In the genomic region with DNA sequence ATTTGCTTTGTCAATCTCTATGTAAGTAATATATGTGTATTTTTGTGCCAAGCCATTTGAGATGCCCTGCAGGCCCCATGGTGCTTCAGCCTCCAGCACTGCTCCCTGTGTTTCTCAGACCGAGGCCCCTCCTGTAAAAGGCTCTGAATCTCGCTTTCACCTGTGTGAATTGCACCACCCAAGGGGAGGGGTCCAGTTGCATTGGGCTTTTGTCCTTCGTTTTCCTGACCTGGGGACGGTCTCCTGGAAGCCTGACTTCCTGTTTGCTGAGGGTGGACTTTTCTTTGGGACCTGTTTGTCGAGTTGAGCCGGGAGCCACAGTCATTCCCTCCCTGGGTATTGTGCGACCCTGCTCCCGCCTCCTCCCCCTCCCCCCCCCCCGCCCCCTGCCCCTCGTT, we compare ENCODE assay signal across 18 cellular contexts. TPM values are rescaled to one million over a fixed set of nuclear protein-coding genes. Genes with fewer than 3 reads are reported as not detected.
DNase-seq lines count a peak whose midpoint lies in the region; TF ChIP-seq lines count a peak whose summit lies in the region.
"Had no signal": no experiment of that assay in that cellular context is flagged by ENCODE, and none has a peak within 500 bp of the region (broad histone marks: within the 10 kb centered on the region; RNA-seq: fewer than 3 reads in every experiment).

No MANE protein-coding gene starts in this region.

- H4K91ac ChIP-seq in trophoblast cell (ENCODE audit: low read depth, low read length): no peak overlapping the region

- H3K4me1 Mint-ChIP-seq in endodermal cell: peaks cover 18% of the 10 kb centered on the region
- H3K4me1 Mint-ChIP-seq: IgD-negative memory B cell had no signal

- WGBS in endodermal cell (ENCODE audit: insufficient coverage in 1 of 2, insufficient read length in 1 of 2), 2 experiments: 43 to 55% methylated on average over 4 to 6 of the region's 10 CpGs
- WGBS in trophoblast cell (ENCODE audit: extremely low coverage, insufficient coverage, insufficient read length): no CpG with 5 or more reads among the region's 10 CpGs

- H3K27me3 Mint-ChIP-seq in endodermal cell (ENCODE audit: insufficient read depth): no peaks in the 10 kb centered on the region
- H3K27me3 Mint-ChIP-seq: IgD-negative memory B cell had no signal

- TF ChIP-seq CTCF in endodermal cell (conservative IDR thresholded peaks at IDR 0.05) (no peak), WERI-Rb-1 (IDR thresholded peaks at IDR 0.05; ENCODE audit: low read depth, low read length) (no peak)

- H3K36me3 ChIP-seq in endodermal cell (ENCODE audit: control insufficient read depth, insufficient read depth, low read length) (no peaks in the 10 kb centered on the region), trophoblast cell (ENCODE audit: control insufficient read depth in 1 of 2, insufficient read depth in 2 of 2, low read length in 2 of 2) (no peaks in the 10 kb centered on the region), MG63 (no peaks in the 10 kb centered on the region), WERI-Rb-1 (no peaks in the 10 kb centered on the region)
- H3K36me3 ChIP-seq: lower lobe of right lung had no signal

- no peak overlapping the region for H2BK5ac ChIP-seq in trophoblast cell (ENCODE audit: low read depth, low read length, poor library complexity)

- H3K27ac ChIP-seq in endodermal cell (ENCODE audit: low read depth, low read length) (no peak overlapping the region), trophoblast cell (ENCODE audit: low read depth, low read length) (no peak overlapping the region), WERI-Rb-1 (no peak overlapping the region)
- H3K27ac ChIP-seq: foreskin keratinocyte, lower lobe of right lung had no signal

- H2AFZ ChIP-seq in trophoblast cell (ENCODE audit: insufficient read depth, low read length, poor library complexity): peak overlapping the region; percentile 25

- no peaks in the 10 kb centered on the region for H3K9me3 Mint-ChIP-seq in endodermal cell
- H3K9me3 Mint-ChIP-seq: natural killer cell treated with Interleukin-12 subunit alpha and Interleukin-12 subunit beta and Interleukin-15 and Interleukin-18, amount 100 ng/mL, for 72 hours; T-helper 1 cell treated with Interleukin-12 subunit alpha and Interleukin-12 subunit beta and Interleukin-4 antibody, amounts not matched to agents 30 μg/mL and 1 μg/mL, for 36 hours had no signal

- H4K12ac ChIP-seq in trophoblast cell (ENCODE audit: low read depth, low read length): no peak overlapping the region

- DNase-seq in DMS153 treated with DMSO at 0.1 percent for 48 hours (lab: John Stamatoyannopoulos, UW; ENCODE audit: unreplicated experiment) (peak; percentile 83), NCI-H146 (lab: John Stamatoyannopoulos, UW) (peak; percentile 62), endodermal cell (peak; percentile 86), trophoblast cell (no peak), MG63 (no peak), DMS114 treated with DMSO at 0.1 percent for 48 hours (lab: John Stamatoyannopoulos, UW; ENCODE audit: unreplicated experiment) (no peak), WERI-Rb-1 (no peak)
- DNase-seq in stimulated activated CD4-positive, alpha-beta T cell treated with anti-CD3 and anti-CD28 coated beads, Interleukin-15, amount 100 ng/mL, for 24 hours: no peak
- DNase-seq: activated CD4-positive, alpha-beta T cell treated with anti-CD3 and anti-CD28 coated beads for 1 hour; activated CD8-positive, alpha-beta memory T cell treated with anti-CD3 and anti-CD28 coated beads, Interleukin-2, amount 50 U/mL, for 48 hours; activated naive CD4-positive, alpha-beta T cell treated with Interleukin-2 at 50 U/mL for 16 hours; aorta; lower lobe of right lung; NCI-H2171 had no signal

- H3K9me3 ChIP-seq in endodermal cell (ENCODE audit: control insufficient read depth, low read length): no peaks in the 10 kb centered on the region
- H3K9me3 ChIP-seq in trophoblast cell (ENCODE audit: insufficient read depth, low read depth, low read length): no peaks in the 10 kb centered on the region
- no peaks in the 10 kb centered on the region for H3K9me3 ChIP-seq in MG63
- no peaks in the 10 kb centered on the region for H3K9me3 ChIP-seq in WERI-Rb-1 (ENCODE audit: severe bottlenecking)
- H3K9me3 ChIP-seq: lower lobe of right lung had no signal

- H2BK120ac ChIP-seq in trophoblast cell (ENCODE audit: insufficient read depth, low read length, poor library complexity): no peak overlapping the region

- H3K9ac ChIP-seq in endodermal cell (ENCODE audit: extremely low read depth, low read length, poor library complexity, severe bottlenecking) (no peak overlapping the region), trophoblast cell (ENCODE audit: low read length) (no peak overlapping the region)

- H3K23ac ChIP-seq in trophoblast cell (ENCODE audit: low read length): no peak overlapping the region

- H3K79me1 ChIP-seq in trophoblast cell (ENCODE audit: low read length): no peaks in the 10 kb centered on the region

- H3K36me3 Mint-ChIP-seq in endodermal cell (ENCODE audit: low read depth): no peaks in the 10 kb centered on the region
- H3K36me3 Mint-ChIP-seq: IgD-negative memory B cell; natural killer cell treated with Interleukin-12 subunit alpha and Interleukin-12 subunit beta and Interleukin-15 and Interleukin-18, amount 100 ng/mL, for 72 hours had no signal

- H3K4ac ChIP-seq in trophoblast cell (ENCODE audit: low read depth, low read length): no peak overlapping the region

- no peak overlapping the region for H4K8ac ChIP-seq in trophoblast cell (ENCODE audit: low read depth, low read length)

- no peak overlapping the region for H3K4me2 ChIP-seq in trophoblast cell (ENCODE audit: low read length)

- no peak overlapping the region for H3K14ac ChIP-seq in trophoblast cell (ENCODE audit: low read length)

- H3K4me3 ChIP-seq in endodermal cell (ENCODE audit: low read length) (no peak overlapping the region), trophoblast cell (ENCODE audit: low read depth, low read length) (no peak overlapping the region), MG63 (no peak overlapping the region), WERI-Rb-1 (ENCODE audit: low read depth, low read length) (no peak overlapping the region)
- H3K4me3 ChIP-seq: lower lobe of right lung had no signal

- no peaks in the 10 kb centered on the region for H3K4me1 ChIP-seq in endodermal cell (ENCODE audit: control insufficient read depth, insufficient read depth, low read length)
- peaks cover 33 to 34% of the 10 kb centered on the region in 2 experiments for H3K4me1 ChIP-seq in trophoblast cell (ENCODE audit: control insufficient read depth in 1 of 2, insufficient read depth in 2 of 2, low read length in 2 of 2)

- H3K27ac Mint-ChIP-seq in endodermal cell: no peak overlapping the region
- H3K27ac Mint-ChIP-seq: IgD-negative memory B cell; natural killer cell treated with Interleukin-12 subunit alpha and Interleukin-12 subunit beta and Interleukin-15 and Interleukin-18, amount 100 ng/mL, for 72 hours; T-helper 1 cell treated with Interleukin-12 subunit alpha and Interleukin-12 subunit beta and Interleukin-4 antibody, amounts not matched to agents 30 μg/mL and 1 μg/mL, for 36 hours had no signal

- peak overlapping the region; percentile 29 for H3K4me3 Mint-ChIP-seq in endodermal cell
- H3K4me3 Mint-ChIP-seq: IgD-negative memory B cell; natural killer cell treated with Interleukin-12 subunit alpha and Interleukin-12 subunit beta and Interleukin-15 and Interleukin-18, amount 100 ng/mL, for 72 hours; T-helper 1 cell treated with Interleukin-12 subunit alpha and Interleukin-12 subunit beta and Interleukin-4 antibody, amounts not matched to agents 30 μg/mL and 1 μg/mL, for 36 hours had no signal

- no peaks in the 10 kb centered on the region for H3K79me2 ChIP-seq in trophoblast cell (ENCODE audit: control insufficient read depth, insufficient read depth, low read length, poor library complexity)

- H3K18ac ChIP-seq in trophoblast cell (ENCODE audit: low read length): no peak overlapping the region

- H2BK12ac ChIP-seq in trophoblast cell (ENCODE audit: low read length): no peak overlapping the region

- no peak overlapping the region for H2AK5ac ChIP-seq in trophoblast cell (ENCODE audit: low read length)

- H3K27me3 ChIP-seq in endodermal cell (ENCODE audit: control insufficient read depth, insufficient read depth, low read length, poor library complexity, severe bottlenecking) (no peaks in the 10 kb centered on the region), trophoblast cell (ENCODE audit: insufficient read depth, low read length) (no peaks in the 10 kb centered on the region), MG63 (no peaks in the 10 kb centered on the region), WERI-Rb-1 (ENCODE audit: insufficient read depth, low read depth, severe bottlenecking) (no peaks in the 10 kb centered on the region)
- H3K27me3 ChIP-seq: foreskin keratinocyte had no signal

RNA-seq across cellular contexts. Expression of gene AGAP1, which starts 48.9 kb away (rescaled TPM):
- 10 to 100 TPM; 32.8 to 34.7 TPM for total RNA-seq in endodermal cell
- 25.9 TPM for polyA plus RNA-seq in endodermal cell (2013, experiment 1 of 2)
- 25.0 TPM for polyA plus RNA-seq in endodermal cell (2013, experiment 2 of 2)
- polyA plus RNA-seq in trophoblast cell (2013): 17.8 and 18.9 TPM in 2 replicates
- 5.8 and 8.8 TPM in 2 replicates for total RNA-seq in MG63 (2014; rRNA removed; shearing (Covaris generic); ENCODE audit: low replicate concordance)
- polyA plus RNA-seq: IgD-negative memory B cell had no signal

Comparison
In these comparisons a context has a peak if more than half of its experiments do, and no peak if none do; other contexts are left out.
1. DNase-seq: peak in DMS153 treated with DMSO at 0.1 percent for 48 hours (single experiment), NCI-H146 (single experiment) and endodermal cell (single experiment); none in trophoblast cell (0 of 2), MG63 (single experiment), stimulated activated CD4-positive, alpha-beta T cell treated with anti-CD3 and anti-CD28 coated beads, Interleukin-15, amount 100 ng/mL, for 24 hours (single experiment), DMS114 treated with DMSO at 0.1 percent for 48 hours (single experiment) and WERI-Rb-1 (single experiment).